Comparison of ENCODE assay signal across 17 cellular contexts in genomic region chr1:20376171-20376570, GRCh38.
A peak's percentile ranks its signal among the peaks of the same experiment; 100 is the strongest.
DNase-seq lines count a peak whose midpoint lies in the region; ATAC-seq, FAIRE-seq and TF ChIP-seq lines count a peak whose summit lies in the region.
"Had no signal": no experiment of that assay in that cellular context is flagged by ENCODE, and none has a peak within 500 bp of the region (broad histone marks: within the 10 kb centered on the region; RNA-seq: fewer than 3 reads in every experiment).

No MANE protein-coding gene starts in this region.

- H3K56ac ChIP-seq in IMR-90 (ENCODE audit: extremely low read depth, insufficient read depth, low read length), result no peak overlapping the region

- no peak overlapping the region for H3K9ac ChIP-seq in IMR-90 (ENCODE audit: low read depth, low read length)
- no peak overlapping the region for H3K9ac ChIP-seq in astrocyte (ENCODE audit: low read length)
- no peak overlapping the region for H3K9ac ChIP-seq in neuronal stem cell (ENCODE audit: low read depth, low read length, poor library complexity)
- H3K9ac ChIP-seq: BLaER1 treated with 17β-estradiol and CSF1 and Interleukin-3, amounts not matched to agents 10 nM and 100 nM had no signal

- H3K4me3 Mint-ChIP-seq in astrocyte (ENCODE audit: unreplicated experiment), result no peak overlapping the region
- H3K4me3 Mint-ChIP-seq: CD4-positive, alpha-beta T cell had no signal

- no peak overlapping the region for H4K8ac ChIP-seq in IMR-90 (ENCODE audit: low read depth in 2 of 2, low read length in 2 of 2)
- H4K8ac ChIP-seq in neuronal stem cell (ENCODE audit: low read depth, low read length), result no peak overlapping the region

- H2BK5ac ChIP-seq in IMR-90 (ENCODE audit: low read depth, low read length, poor library complexity, severe bottlenecking), result no peak overlapping the region
- H2BK5ac ChIP-seq in neuronal stem cell (ENCODE audit: low read length), result no peak overlapping the region

- BruUV-seq in IMR-90 (replicated peaks; lab: Mats Ljungman, UMichigan), result no TSS peak

- dilution Hi-C loops in IMR-90 (cut with HindIII; ENCODE audit: low sequenced_read_pairs, unreplicated experiment), result no loop called here

- H3K27me3 ChIP-seq in IMR-90 (ENCODE audit: control insufficient read depth, insufficient read depth, low read length) (peaks cover 15% of the 10 kb centered on the region; the same call in 1 of the 2 replicates), astrocyte (ENCODE audit: insufficient read depth, low read length) (peaks cover 3% of the 10 kb centered on the region), neuronal stem cell (ENCODE audit: control insufficient read depth in 3 of 3, insufficient read depth in 3 of 3, low read depth in 1 of 3, low read length in 3 of 3) (peaks cover 0 to 34% (median 0%) of the 10 kb centered on the region in 3 experiments)
- H3K27me3 ChIP-seq: BLaER1 treated with 17β-estradiol and CSF1 and Interleukin-3, amounts not matched to agents 10 nM and 100 nM had no signal

- CTCF ChIA-PET in A549 (lab: Yijun Ruan, JAX) (interaction anchor here (0.7 to 2.7 kb wide), 12 partner anchors 11 to 163 kb away, joined by 3 to 17 read pairs (median 6); no protein-coding TSS in a partner anchor), IMR-90 (lab: Yijun Ruan, JAX) (interaction anchor here (1.6 kb wide), 1 partner anchor 19 kb away, joined by 5 read pairs; no protein-coding TSS in a partner anchor)

- peak overlapping the region; percentile 38; the same call in 2 of the 3 replicates for H3K4me2 ChIP-seq in A549
- no peak overlapping the region for H3K4me2 ChIP-seq in IMR-90 (ENCODE audit: low read depth, low read length)
- H3K4me2 ChIP-seq in astrocyte (ENCODE audit: low read length), result peak overlapping the region; percentile 52
- no peak overlapping the region for H3K4me2 ChIP-seq in neuronal stem cell (ENCODE audit: insufficient read depth, low read length, poor library complexity, severe bottlenecking)
- H3K4me2 ChIP-seq: BLaER1 treated with 17β-estradiol and CSF1 and Interleukin-3, amounts not matched to agents 10 nM and 100 nM had no signal

- intact Hi-C loops in IMR-90 (cut with micrococcal nuclease), result loop anchor here (5.0 to 10.0 kb wide), 2 partner anchors 164 to 461 kb away; no protein-coding TSS in a partner anchor

- H4K91ac ChIP-seq in IMR-90 (ENCODE audit: insufficient read depth, low read depth, low read length) (no peak overlapping the region), neuronal stem cell (ENCODE audit: low read depth, low read length, poor library complexity) (no peak overlapping the region)

- H3K4me1 ChIP-seq in A549 (peaks cover 31% of the 10 kb centered on the region), IMR-90 (ENCODE audit: control insufficient read depth, insufficient read depth, low read length) (peaks cover 9% of the 10 kb centered on the region; the same call in 1 of the 2 replicates), astrocyte (ENCODE audit: insufficient read depth, low read length) (peaks cover 14% of the 10 kb centered on the region), neuronal stem cell (ENCODE audit: control insufficient read depth in 2 of 2, insufficient read depth in 1 of 2, low read depth in 1 of 2, low read length in 2 of 2) (peaks cover 0 to 8% of the 10 kb centered on the region in 2 donors)

- no peaks in the 10 kb centered on the region for H3K36me3 Mint-ChIP-seq in astrocyte (ENCODE audit: low read depth, unreplicated experiment)

- H2AK5ac ChIP-seq in IMR-90 (ENCODE audit: low read depth, low read length) (0 out of 2 replicates have a peak overlapping the region, but pooled peaks have one; percentile 1), neuronal stem cell (ENCODE audit: low read depth, low read length) (peak overlapping the region; percentile 4)

- peaks cover 17% of the 10 kb centered on the region for H3K9me1 ChIP-seq in IMR-90 (ENCODE audit: insufficient read depth, low read length)

- TF ChIP-seq RAD21 in A549 (conservative IDR thresholded peaks at IDR 0.05 in 1 of 2, IDR thresholded peaks at IDR 0.05 in 1 of 2), result no peak
- TF ChIP-seq RAD21 in IMR-90 (IDR thresholded peaks at IDR 0.05; ENCODE audit: low read length), result no peak

- H2BK120ac ChIP-seq in IMR-90 (ENCODE audit: low read depth, low read length) (no peak overlapping the region), neuronal stem cell (ENCODE audit: low read depth, low read length) (no peak overlapping the region)

- no peak overlapping the region for H2BK20ac ChIP-seq in IMR-90 (ENCODE audit: low read depth, low read length)

- H2AK9ac ChIP-seq in IMR-90 (replicated peaks; ENCODE audit: low read depth, low read length, poor library complexity), result no peak overlapping the region

- FAIRE-seq in A549 (lab: Jason Lieb, UNC) (no peak), astrocyte (lab: Jason Lieb, UNC) (no peak)
- FAIRE-seq: A204.1 had no signal

- no peak overlapping the region for H3K27ac Mint-ChIP-seq in astrocyte (ENCODE audit: unreplicated experiment)
- H3K27ac Mint-ChIP-seq: CD4-positive, alpha-beta T cell had no signal

- H2BK15ac ChIP-seq in IMR-90 (ENCODE audit: low read depth, low read length) (no peak overlapping the region), neuronal stem cell (ENCODE audit: low read length) (no peak overlapping the region)

- no peak for TF ChIP-seq CTCF in A549 (IDR thresholded peaks at IDR 0.05)
- TF ChIP-seq CTCF in IMR-90 (conservative IDR thresholded peaks at IDR 0.05; ENCODE audit: low read depth, low read length), result no peak
- no peak for TF ChIP-seq CTCF in astrocyte (IDR thresholded peaks at IDR 0.05; ENCODE audit: insufficient read depth, low read depth, low read length)

- H2AFZ ChIP-seq in IMR-90 (replicated peaks; ENCODE audit: low read length, poor library complexity) (no peak overlapping the region), astrocyte (ENCODE audit: low read depth, low read length) (no peak overlapping the region), neuronal stem cell (ENCODE audit: low read length) (no peak overlapping the region)

- peaks cover 56% of the 10 kb centered on the region for H3K27me3 Mint-ChIP-seq in astrocyte (ENCODE audit: low read depth, unreplicated experiment)

- ATAC-seq in A549, result no peak
- no peak for ATAC-seq in IMR-90 (ENCODE audit: low read depth)
- no peak for ATAC-seq in HG03097 (IDR thresholded peaks at IDR 0.05; ENCODE audit: low FRiP score, unreplicated experiment)

- H3K4me1 Mint-ChIP-seq in astrocyte (ENCODE audit: low read depth, unreplicated experiment), result peaks cover 16% of the 10 kb centered on the region

- H3K4me3 ChIP-seq in A549 (no peak overlapping the region), IMR-90 (ENCODE audit: insufficient read depth, low read depth, low read length) (no peak overlapping the region), astrocyte (ENCODE audit: insufficient read depth, low read depth, low read length) (no peak overlapping the region), neuronal stem cell (ENCODE audit: low read length in 2 of 2) (no peak overlapping the region)
- H3K4me3 ChIP-seq: BLaER1 treated with 17β-estradiol and CSF1 and Interleukin-3, amounts not matched to agents 10 nM and 100 nM; SK-N-MC had no signal

- WGBS in A549 (ENCODE audit: missing lambda C conversion rate), result 71% methylated on average over 4 of the region's 4 CpGs
- 88% methylated on average over 1 of the region's 4 CpGs; no CpG with 5 or more reads in 1 of the 2 experiments for WGBS in IMR-90 (ENCODE audit: extremely low coverage in 2 of 2, insufficient read length in 1 of 2), 2 experiments
- no CpG with 5 or more reads among the region's 4 CpGs for WGBS in neuronal stem cell (ENCODE audit: extremely low coverage in 2 of 2, insufficient read length in 2 of 2, insufficient replicate concordance in 1 of 2), 2 donors

- no peak overlapping the region for H3K23ac ChIP-seq in IMR-90 (ENCODE audit: low read depth, low read length)
- no peak overlapping the region for H3K23ac ChIP-seq in neuronal stem cell (ENCODE audit: low read depth, low read length, poor library complexity)

- H3K36me3 ChIP-seq in IMR-90 (ENCODE audit: control insufficient read depth, insufficient read depth, low read length) (no peaks in the 10 kb centered on the region), astrocyte (ENCODE audit: insufficient read depth, low read length) (no peaks in the 10 kb centered on the region), neuronal stem cell (replicated peaks in 1 of 2; ENCODE audit: control insufficient read depth in 2 of 2, insufficient read depth in 2 of 2, low read length in 2 of 2) (no peaks in the 10 kb centered on the region)
- H3K36me3 ChIP-seq: BLaER1 treated with 17β-estradiol and CSF1 and Interleukin-3, amounts not matched to agents 10 nM and 100 nM had no signal

- no peaks in the 10 kb centered on the region for H3K9me3 Mint-ChIP-seq in astrocyte (ENCODE audit: unreplicated experiment)
- H3K9me3 Mint-ChIP-seq: CD4-positive, alpha-beta T cell had no signal

- TF ChIP-seq EP300 in A549 (IDR thresholded peaks at IDR 0.05), result no peak

- no peak overlapping the region for H4K5ac ChIP-seq in IMR-90 (ENCODE audit: low read depth, low read length)

- no peak for TF ChIP-seq POLR2A in A549 (IDR thresholded peaks at IDR 0.05; ENCODE audit: low read length)
- no peak for TF ChIP-seq POLR2A in IMR-90 (IDR thresholded peaks at IDR 0.05; ENCODE audit: low read depth, low read length)

- H3K79me2 ChIP-seq in astrocyte (ENCODE audit: insufficient read depth, low read length), result no peaks in the 10 kb centered on the region

- H3K79me1 ChIP-seq in IMR-90 (ENCODE audit: low read depth in 1 of 2, low read length in 2 of 2), result no peaks in the 10 kb centered on the region
- H3K79me1 ChIP-seq in neuronal stem cell (ENCODE audit: low read depth, low read length), result peaks cover 2% of the 10 kb centered on the region

- H3K9me3 ChIP-seq in A549 (no peaks in the 10 kb centered on the region), IMR-90 (ENCODE audit: control insufficient read depth, insufficient read depth, low read length) (no peaks in the 10 kb centered on the region), astrocyte (ENCODE audit: insufficient read depth, low read depth, low read length) (no peaks in the 10 kb centered on the region), neuronal stem cell (replicated peaks in 1 of 2; ENCODE audit: control insufficient read depth in 2 of 2, insufficient read depth in 1 of 2, low read depth in 1 of 2, low read length in 2 of 2) (no peaks in the 10 kb centered on the region)
- H3K9me3 ChIP-seq: BLaER1 treated with 17β-estradiol and CSF1 and Interleukin-3, amounts not matched to agents 10 nM and 100 nM had no signal

- POLR2A ChIA-PET in A549 (lab: Yijun Ruan, JAX), result no interaction called here
- POLR2A ChIA-PET in IMR-90 (lab: Charles Lee; ENCODE audit: unreplicated experiment), result no interaction called here

- H3K18ac ChIP-seq in IMR-90 (ENCODE audit: low read depth, low read length), result no peak overlapping the region
- H3K18ac ChIP-seq in neuronal stem cell (ENCODE audit: low read length), result no peak overlapping the region

- in situ Hi-C loops in IMR-90 (cut with MboI; ENCODE audit: low sequenced_read_pairs), result loop anchor here (5.0 kb wide), 1 partner anchor 116 kb away; no protein-coding TSS in a partner anchor

- H3K14ac ChIP-seq in IMR-90 (replicated peaks; ENCODE audit: low read depth, low read length) (no peak overlapping the region), neuronal stem cell (ENCODE audit: low read length) (no peak overlapping the region)

- no peak overlapping the region for H2BK12ac ChIP-seq in neuronal stem cell (ENCODE audit: low read length)

- H3K27ac ChIP-seq in A549 (no peak overlapping the region; a peak in 1 of 6 replicates), IMR-90 (ENCODE audit: insufficient read depth, low read length) (no peak overlapping the region), astrocyte (ENCODE audit: low read depth, low read length) (no peak overlapping the region), neuronal stem cell (replicated peaks; ENCODE audit: low read length) (no peak overlapping the region)
- H3K27ac ChIP-seq: BLaER1 treated with 17β-estradiol and CSF1 and Interleukin-3, amounts not matched to agents 10 nM and 100 nM; HL-60; SK-N-MC had no signal

- no peak for DNase-seq in A549 (ENCODE audit: low read depth in 1 of 2, low spot score in 1 of 2)
- no peak for DNase-seq in IMR-90
- DNase-seq in astrocyte (ENCODE audit: low read depth), result no peak
- DNase-seq in neuronal stem cell (ENCODE audit: low spot score), result no peak
- no peak for DNase-seq in RPMI8226
- DNase-seq in KG1 (lab: John Stamatoyannopoulos, UW), result no peak
- DNase-seq: GDM1, GOT3, NCI-H1436 treated with DMSO at 0.1 percent for 48 hours, NCI-H187 treated with DMSO at 0.1 percent for 48 hours, SIG-M5 had no signal

- peaks cover 4% of the 10 kb centered on the region for H4K20me1 ChIP-seq in IMR-90 (ENCODE audit: insufficient read depth, low read length)
- H4K20me1 ChIP-seq in astrocyte (ENCODE audit: insufficient read depth, low read length), result no peaks in the 10 kb centered on the region
- H4K20me1 ChIP-seq: BLaER1 treated with 17β-estradiol and CSF1 and Interleukin-3, amounts not matched to agents 10 nM and 100 nM had no signal

- H3K4ac ChIP-seq in IMR-90 (ENCODE audit: low read depth, low read length) (no peak overlapping the region), neuronal stem cell (ENCODE audit: low read length) (no peak overlapping the region)

Comparison
In these comparisons a context has a peak if more than half of its experiments do, and no peak if none do; other contexts are left out.
1. H3K4me2 ChIP-seq: peak in A549 (single experiment) and astrocyte (single experiment); none in IMR-90 (single experiment) and neuronal stem cell (single experiment).